3 cellular contexts compared by ENCODE assay signal in genomic region chr7:26843696-26844095, GRCh38.
TF ChIP-seq lines count a peak whose summit lies in the region.

No MANE protein-coding gene starts in this region.

TF ChIP-seq in SK-N-SH, 30 proteins besides CTCF, POLR2A, EP300 and RAD21 (continues in another document):
- TF ChIP-seq YY1 (IDR thresholded peaks at IDR 0.05; ENCODE audit: low read depth) (no peak), TEAD4 (IDR thresholded peaks at IDR 0.05; ENCODE audit: borderline replicate concordance, insufficient read depth) (no peak), NRF1 (IDR thresholded peaks at IDR 0.05; ENCODE audit: low read depth, low read length) (no peak), NFIC (IDR thresholded peaks at IDR 0.05; ENCODE audit: borderline replicate concordance) (no peak), RFX5 (IDR thresholded peaks at IDR 0.05; ENCODE audit: low read length) (no peak), CHD2 (IDR thresholded peaks at IDR 0.05; ENCODE audit: low read length, partially characterized antibody) (no peak), TAF1 (IDR thresholded peaks at IDR 0.05; ENCODE audit: borderline replicate concordance, low read depth, low read length) (no peak), REST (IDR thresholded peaks at IDR 0.05; ENCODE audit: low read depth, low read length) (no peak), JUND (IDR thresholded peaks at IDR 0.05) (no peak), USF2 (IDR thresholded peaks at IDR 0.05; ENCODE audit: borderline replicate concordance, low read depth, low read length) (no peak), GATA2 (CRISPR knock-in tag; IDR thresholded peaks at IDR 0.05) (no peak), MEF2A (IDR thresholded peaks at IDR 0.05; ENCODE audit: borderline replicate concordance, low read depth) (no peak), RXRA (IDR thresholded peaks at IDR 0.05; ENCODE audit: borderline replicate concordance, low read depth) (no peak), RCOR1 (IDR thresholded peaks at IDR 0.05; ENCODE audit: low read length) (no peak)
- TF ChIP-seq, protein P1, sequence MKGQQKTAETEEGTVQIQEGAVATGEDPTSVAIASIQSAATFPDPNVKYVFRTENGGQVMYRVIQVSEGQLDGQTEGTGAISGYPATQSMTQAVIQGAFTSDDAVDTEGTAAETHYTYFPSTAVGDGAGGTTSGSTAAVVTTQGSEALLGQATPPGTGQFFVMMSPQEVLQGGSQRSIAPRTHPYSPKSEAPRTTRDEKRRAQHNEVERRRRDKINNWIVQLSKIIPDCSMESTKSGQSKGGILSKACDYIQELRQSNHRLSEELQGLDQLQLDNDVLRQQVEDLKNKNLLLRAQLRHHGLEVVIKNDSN (IDR thresholded peaks at IDR 0.05; ENCODE audit: borderline replicate concordance, low read depth) = no peak

TF ChIP-seq in SK-N-SH treated with all-trans-retinoic acid at 6 μM for 48 hours, 23 proteins besides CTCF, POLR2A, EP300 and RAD21:
- TF ChIP-seq ZNF70 (CRISPR knock-in tag; IDR thresholded peaks at IDR 0.05) = no peak

TF ChIP-seq in H1, 55 proteins besides CTCF, POLR2A, EP300 and RAD21:
- no peak for TF ChIP-seq KDM1A (IDR thresholded peaks at IDR 0.05; ENCODE audit: borderline replicate concordance, low read length)
- TF ChIP-seq NRF1 (IDR thresholded peaks at IDR 0.05; ENCODE audit: low read depth, low read length) = no peak
- no peak for TF ChIP-seq SUZ12 (IDR thresholded peaks at IDR 0.05; ENCODE audit: low read length)
- TF ChIP-seq GTF2F1 (IDR thresholded peaks at IDR 0.05; ENCODE audit: borderline replicate concordance, low read depth, low read length) = no peak
- TF ChIP-seq KDM5A (IDR thresholded peaks at IDR 0.05; ENCODE audit: low read length) = no peak
- no peak for TF ChIP-seq PHF8 (conservative IDR thresholded peaks at IDR 0.05; ENCODE audit: low read depth, low read length)
- no peak for TF ChIP-seq TAF1 (IDR thresholded peaks at IDR 0.05; ENCODE audit: low read depth, low read length)
- TF ChIP-seq CEBPB (IDR thresholded peaks at IDR 0.05; ENCODE audit: low read depth, low read length) = no peak
